In the genomic region with DNA sequence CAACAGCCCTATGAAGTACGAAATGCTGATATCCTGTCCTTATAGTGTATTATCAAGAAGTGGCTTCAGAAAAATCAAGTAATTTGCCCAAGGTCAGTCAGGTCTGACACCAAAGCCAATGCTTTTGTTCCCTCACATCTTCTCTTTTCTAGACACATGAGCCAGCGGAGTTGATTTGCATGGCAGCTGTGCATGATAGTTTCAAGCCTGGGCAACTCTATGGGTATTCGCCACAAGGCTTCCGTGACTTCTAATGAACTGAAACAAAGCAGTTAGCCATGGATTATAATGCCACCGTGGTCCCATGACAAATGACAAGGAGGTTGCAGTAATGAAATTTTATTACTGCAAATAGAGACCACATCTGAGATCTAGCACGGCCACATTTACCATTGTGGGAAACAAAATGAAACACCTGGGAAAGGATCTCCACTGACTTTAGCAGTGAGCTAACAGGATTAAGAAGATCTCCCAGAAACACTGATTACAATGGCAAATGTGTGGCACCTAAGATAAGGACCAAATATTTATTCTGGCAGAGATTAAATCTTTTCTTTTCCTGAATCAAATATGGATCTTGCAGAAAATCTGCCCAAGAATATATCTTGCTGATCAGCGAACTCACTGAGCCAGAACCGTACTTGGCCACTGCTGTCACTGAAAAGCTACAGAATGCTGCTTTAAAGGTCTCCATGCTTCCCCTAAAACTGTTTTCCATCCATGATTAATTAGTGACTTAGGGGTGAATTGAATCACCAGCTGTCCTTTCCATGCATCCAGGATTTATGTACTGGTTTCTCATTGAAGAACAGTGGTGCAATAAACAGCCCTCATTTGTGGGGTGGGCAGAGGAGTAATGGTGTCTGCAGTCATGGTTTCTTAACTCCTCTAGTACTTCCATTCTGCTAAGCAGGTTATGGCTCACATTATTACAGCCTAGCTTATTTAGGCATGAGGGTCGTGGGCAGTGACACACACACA, we compare ENCODE assay signal across 20 cellular contexts.
A peak's percentile ranks its signal among the peaks of the same experiment; 100 is the strongest.
DNase-seq lines count a peak whose midpoint lies in the region; ATAC-seq and TF ChIP-seq lines count a peak whose summit lies in the region.
"Had no signal": no experiment of that assay in that cellular context is flagged by ENCODE, and none has a peak within 500 bp of the region (broad histone marks: within the 10 kb centered on the region; RNA-seq: fewer than 3 reads in every experiment).

No MANE protein-coding gene starts in this region.

- POLR2A ChIA-PET in HEK293 (lab: Yijun Ruan, JAX), result no interaction called here

- H3K27ac ChIP-seq in HEK293 (ENCODE audit: extremely low read depth, low read depth, low read length), result no peak overlapping the region
- no peak overlapping the region for H3K27ac ChIP-seq in dorsolateral prefrontal cortex
- H3K27ac ChIP-seq: C4-2B, foreskin keratinocyte, left ventricle myocardium inferior, parathyroid adenoma, sigmoid colon had no signal

- TF ChIP-seq CTCF in HEK293 (tag by site-specific recombination; IDR thresholded peaks at IDR 0.05) (no peak), fibroblast of villous mesenchyme (IDR thresholded peaks at IDR 0.05; ENCODE audit: insufficient read depth, low read depth, low read length) (no peak), dorsolateral prefrontal cortex (IDR thresholded peaks at IDR 0.05 in 54 of 56, conservative IDR thresholded peaks at IDR 0.05 in 2 of 56; ENCODE audit: low read depth in 1 of 56, partially characterized antibody in 56 of 56) (no peak)

- H3K36me3 ChIP-seq in HEK293 (ENCODE audit: control insufficient read depth in 2 of 2, insufficient read depth in 1 of 2, low read length in 2 of 2), result peaks cover 0 to 4% of the 10 kb centered on the region in 2 experiments; a peak in 1 of 3 replicates
- H3K36me3 ChIP-seq: left ventricle myocardium inferior had no signal

- 0 out of 2 replicates have a peak, but pooled peaks cover 4% of the 10 kb centered on the region for H3K4me1 ChIP-seq in HEK293 (ENCODE audit: control insufficient read depth, insufficient read depth, low read length)
- H3K4me1 ChIP-seq: left ventricle myocardium inferior, sigmoid colon had no signal

- H3K9me3 ChIP-seq in HEK293 (ENCODE audit: control insufficient read depth, insufficient read depth, low read depth, low read length), result no peaks in the 10 kb centered on the region
- H3K9me3 ChIP-seq: left ventricle myocardium inferior, sigmoid colon had no signal

- CTCF ChIA-PET in HEK293 (lab: Yijun Ruan, JAX), result no interaction called here

- intact Hi-C loops in dorsolateral prefrontal cortex (cut with DNase I), result no loop called here

- no peaks in the 10 kb centered on the region for H3K27me3 ChIP-seq in dorsolateral prefrontal cortex
- H3K27me3 ChIP-seq: foreskin keratinocyte, sigmoid colon had no signal

- H3K4me3 ChIP-seq in HEK293 (ENCODE audit: low read depth, low read length) (no peak overlapping the region), fibroblast of villous mesenchyme (ENCODE audit: low read depth, low read length) (no peak overlapping the region), dorsolateral prefrontal cortex (no peak overlapping the region)
- H3K4me3 ChIP-seq: left ventricle myocardium inferior, sigmoid colon had no signal

- DNase-seq in Ammon's horn (ENCODE audit: low spot score) (peak; percentile 1), NCI-H526 treated with DMSO at 0.1 percent for 48 hours (lab: John Stamatoyannopoulos, UW) (peak; percentile 96), fibroblast of villous mesenchyme (ENCODE audit: low read depth) (peak; percentile 1), dorsolateral prefrontal cortex (no peak)
- no peak for DNase-seq in stimulated activated CD4-positive, alpha-beta T cell treated with anti-CD3 and anti-CD28 coated beads, Interleukin-12 subunit alpha, Interleukin-12 subunit beta, amount 100 ng/mL, for 4 hours
- DNase-seq: activated CD8-positive, alpha-beta memory T cell treated with anti-CD3 and anti-CD28 coated beads, Interleukin-2, amount 50 U/mL, for 4 hours; cerebellar nuclear complex; erythroblast; foreskin keratinocyte; HFFc6; left ventricle myocardium inferior; naive thymus-derived CD8-positive, alpha-beta T cell; NCI-H1105 treated with DMSO at 0.1 percent for 48 hours; sigmoid colon; substantia nigra had no signal

- ATAC-seq in GM18907 (IDR thresholded peaks at IDR 0.05; ENCODE audit: unreplicated experiment), result no peak
- ATAC-seq: activated T-helper 17 cell treated with anti-CD3 and anti-CD28 coated beads, Interleukin-2, amount 50 U/mL, for 72 hours; foreskin keratinocyte; naive thymus-derived CD8-positive, alpha-beta T cell had no signal

TF ChIP-seq in HEK293, 187 proteins besides CTCF, POLR2A, EP300 and RAD21:
- TF ChIP-seq ZNF133 (tag by site-specific recombination; IDR thresholded peaks at IDR 0.05) (no peak), ZNF529 (tag by site-specific recombination; IDR thresholded peaks at IDR 0.05; ENCODE audit: insufficient replicate concordance) (no peak), ZFHX2 (tag by site-specific recombination; conservative IDR thresholded peaks at IDR 0.05) (0 out of 2 replicates have a peak, but pooled peaks have one; percentile 19), ZNF211 (tag by site-specific recombination; IDR thresholded peaks at IDR 0.05; ENCODE audit: low read depth) (no peak)
- TF ChIP-seq, protein P1, sequence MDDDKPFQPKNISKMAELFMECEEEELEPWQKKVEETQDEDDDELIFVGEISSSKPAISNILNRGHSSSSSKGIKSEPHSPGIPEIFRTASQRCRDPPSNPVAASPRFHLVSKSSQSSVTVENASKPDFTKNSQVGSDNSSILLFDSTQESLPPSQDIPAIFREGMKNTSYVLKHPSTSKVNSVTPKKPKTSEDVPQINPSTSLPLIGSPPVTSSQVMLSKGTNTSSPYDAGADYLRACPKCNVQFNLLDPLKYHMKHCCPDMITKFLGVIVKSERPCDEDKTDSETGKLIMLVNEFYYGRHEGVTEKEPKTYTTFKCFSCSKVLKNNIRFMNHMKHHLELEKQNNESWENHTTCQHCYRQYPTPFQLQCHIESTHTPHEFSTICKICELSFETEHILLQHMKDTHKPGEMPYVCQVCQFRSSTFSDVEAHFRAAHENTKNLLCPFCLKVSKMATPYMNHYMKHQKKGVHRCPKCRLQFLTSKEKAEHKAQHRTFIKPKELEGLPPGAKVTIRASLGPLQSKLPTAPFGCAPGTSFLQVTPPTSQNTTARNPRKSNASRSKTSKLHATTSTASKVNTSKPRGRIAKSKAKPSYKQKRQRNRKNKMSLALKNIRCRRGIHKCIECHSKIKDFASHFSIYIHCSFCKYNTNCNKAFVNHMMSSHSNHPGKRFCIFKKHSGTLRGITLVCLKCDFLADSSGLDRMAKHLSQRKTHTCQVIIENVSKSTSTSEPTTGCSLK (tag by site-specific recombination; IDR thresholded peaks at IDR 0.05), result no peak
- TF ChIP-seq, protein P2, sequence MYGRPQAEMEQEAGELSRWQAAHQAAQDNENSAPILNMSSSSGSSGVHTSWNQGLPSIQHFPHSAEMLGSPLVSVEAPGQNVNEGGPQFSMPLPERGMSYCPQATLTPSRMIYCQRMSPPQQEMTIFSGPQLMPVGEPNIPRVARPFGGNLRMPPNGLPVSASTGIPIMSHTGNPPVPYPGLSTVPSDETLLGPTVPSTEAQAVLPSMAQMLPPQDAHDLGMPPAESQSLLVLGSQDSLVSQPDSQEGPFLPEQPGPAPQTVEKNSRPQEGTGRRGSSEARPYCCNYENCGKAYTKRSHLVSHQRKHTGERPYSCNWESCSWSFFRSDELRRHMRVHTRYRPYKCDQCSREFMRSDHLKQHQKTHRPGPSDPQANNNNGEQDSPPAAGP (tag by site-specific recombination; IDR thresholded peaks at IDR 0.05), result no peak

Comparison
In these comparisons a context has a peak if more than half of its experiments do, and no peak if none do; other contexts are left out.
1. DNase-seq: peak in Ammon's horn (single experiment), NCI-H526 treated with DMSO at 0.1 percent for 48 hours (single experiment) and fibroblast of villous mesenchyme (single experiment); none in dorsolateral prefrontal cortex (0 of 10) and stimulated activated CD4-positive, alpha-beta T cell treated with anti-CD3 and anti-CD28 coated beads, Interleukin-12 subunit alpha, Interleukin-12 subunit beta, amount 100 ng/mL, for 4 hours (single experiment).